ENCODE assay signal across 8 cellular contexts in genomic region chr12:4027412-4027811, GRCh38.
A peak's percentile ranks its signal among the peaks of the same experiment; 100 is the strongest.
DNase-seq lines count a peak whose midpoint lies in the region; ATAC-seq and TF ChIP-seq lines count a peak whose summit lies in the region.

No MANE protein-coding gene starts in this region.

- peak overlapping the region; percentile 99 for H4K91ac ChIP-seq in trophoblast cell (ENCODE audit: low read depth, low read length)

- peak overlapping the region; percentile 93 for H2BK12ac ChIP-seq in trophoblast cell (ENCODE audit: low read length)

- H3K36me3 ChIP-seq in trophoblast cell (ENCODE audit: control insufficient read depth in 1 of 2, insufficient read depth in 2 of 2, low read length in 2 of 2) = no peaks in the 10 kb centered on the region

- no peak overlapping the region for H3K4me2 ChIP-seq in trophoblast cell (ENCODE audit: low read length)

- no peak for ATAC-seq in GM18505 (IDR thresholded peaks at IDR 0.05; ENCODE audit: unreplicated experiment)

- no peak overlapping the region for H2AFZ ChIP-seq in trophoblast cell (ENCODE audit: insufficient read depth, low read length, poor library complexity)

- peaks cover 15% of the 10 kb centered on the region for H3K79me2 ChIP-seq in trophoblast cell (ENCODE audit: control insufficient read depth, insufficient read depth, low read length, poor library complexity)

- H4K8ac ChIP-seq in trophoblast cell (ENCODE audit: low read depth, low read length) = peak overlapping the region; percentile 42

- TF ChIP-seq POLR2A in GM18505 (IDR thresholded peaks at IDR 0.05; ENCODE audit: borderline replicate concordance, extremely low read depth, insufficient read depth, insufficient read length) = no peak

- H3K27me3 ChIP-seq in trophoblast cell (ENCODE audit: insufficient read depth, low read length) = no peaks in the 10 kb centered on the region

- no peak overlapping the region for H3K4me3 ChIP-seq in trophoblast cell (ENCODE audit: low read depth, low read length)

- no peak overlapping the region for H3K23ac ChIP-seq in trophoblast cell (ENCODE audit: low read length)

- no peak overlapping the region for H3K9ac ChIP-seq in trophoblast cell (ENCODE audit: low read length)

- peaks cover 46% of the 10 kb centered on the region in 2 experiments for H3K4me1 ChIP-seq in trophoblast cell (ENCODE audit: control insufficient read depth in 1 of 2, insufficient read depth in 2 of 2, low read length in 2 of 2)

- peak overlapping the region; percentile 85 for H3K18ac ChIP-seq in trophoblast cell (ENCODE audit: low read length)

- peak overlapping the region; percentile 84 for H2AK5ac ChIP-seq in trophoblast cell (ENCODE audit: low read length)

- peak overlapping the region; percentile 51 for H2BK5ac ChIP-seq in trophoblast cell (ENCODE audit: low read depth, low read length, poor library complexity)

- no peaks in the 10 kb centered on the region for H3K9me3 ChIP-seq in trophoblast cell (ENCODE audit: insufficient read depth, low read depth, low read length)

- DNase-seq in T-helper 2 cell (peak in 4 of 5 experiments; percentile 32 to 54 (median 46)), trophoblast cell (no peak), MV-4-11 (lab: John Stamatoyannopoulos, UW) (no peak), LoVo (ENCODE audit: low spot score) (no peak), middle frontal gyrus (ENCODE audit: extremely low spot score, low spot score) (no peak)
- peak; percentile 54 for DNase-seq in activated gamma-delta T cell treated with anti-CD3 and anti-CD28 coated beads, Interleukin-2, amount 50 U/mL, for 16 hours (ENCODE audit: low read depth)
- DNase-seq in stimulated activated naive CD4-positive, alpha-beta T cell (lab: John Stamatoyannopoulos, UW) = peak; percentile 27 to 68 (median 55)

- WGBS in trophoblast cell (ENCODE audit: extremely low coverage, insufficient coverage, insufficient read length) = no CpG with 5 or more reads among the region's 4 CpGs

- no peak overlapping the region for H4K12ac ChIP-seq in trophoblast cell (ENCODE audit: low read depth, low read length)

- H3K27ac ChIP-seq in trophoblast cell (ENCODE audit: low read depth, low read length) = no peak overlapping the region

- H3K79me1 ChIP-seq in trophoblast cell (ENCODE audit: low read length) = peaks cover 59% of the 10 kb centered on the region

- peak overlapping the region; percentile 71 for H3K14ac ChIP-seq in trophoblast cell (ENCODE audit: low read length)

- peak overlapping the region; percentile 97 for H2BK120ac ChIP-seq in trophoblast cell (ENCODE audit: insufficient read depth, low read length, poor library complexity)

- H3K4ac ChIP-seq in trophoblast cell (ENCODE audit: low read depth, low read length) = peak overlapping the region; percentile 29

Comparison
In these comparisons a context has a peak if more than half of its experiments do, and no peak if none do; other contexts are left out.
1. DNase-seq: peak in T-helper 2 cell (4 of 5), activated gamma-delta T cell treated with anti-CD3 and anti-CD28 coated beads, Interleukin-2, amount 50 U/mL, for 16 hours (single experiment) and stimulated activated naive CD4-positive, alpha-beta T cell (6 of 6); none in trophoblast cell (0 of 2), MV-4-11 (single experiment), LoVo (single experiment) and middle frontal gyrus (single experiment).